ENCODE assay signal across 9 cellular contexts in the genomic region with DNA sequence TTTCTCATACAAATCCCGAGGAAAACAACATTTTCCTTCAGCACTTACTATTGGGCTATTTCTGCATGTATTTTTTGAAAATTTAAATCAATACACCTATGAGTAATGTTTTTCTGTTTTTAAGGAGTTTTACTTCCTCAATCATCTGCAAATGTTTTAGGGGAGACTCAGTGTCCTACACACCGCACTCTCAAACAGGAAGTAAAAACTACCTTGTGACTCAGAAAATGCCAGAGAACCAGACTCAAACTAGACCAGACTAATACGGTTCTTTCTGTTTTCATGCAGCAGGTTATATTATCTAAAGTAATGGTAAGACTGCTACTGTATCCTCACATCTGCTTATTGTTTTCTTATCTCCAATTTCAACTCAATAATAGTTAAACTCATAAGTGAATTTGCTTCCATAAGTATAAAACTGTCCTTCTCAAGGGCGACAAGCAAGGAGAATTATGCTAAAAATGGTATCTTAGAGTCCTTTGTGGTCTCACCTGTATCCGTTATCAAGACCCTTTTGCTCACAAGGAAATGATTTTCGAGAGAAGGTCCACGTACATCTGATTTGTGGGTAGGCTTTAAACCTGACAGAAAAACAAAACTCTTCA. TPM values are rescaled to one million over a fixed set of nuclear protein-coding genes. Genes with fewer than 3 reads are reported as not detected.
DNase-seq lines count a peak whose midpoint lies in the region; ATAC-seq and TF ChIP-seq lines count a peak whose summit lies in the region.
"Had no signal": no experiment of that assay in that cellular context is flagged by ENCODE, and none has a peak within 500 bp of the region (broad histone marks: within the 10 kb centered on the region; RNA-seq: fewer than 3 reads in every experiment).

No MANE protein-coding gene starts in this region.

- peak; percentile 87 for ATAC-seq in GM19463 (IDR thresholded peaks at IDR 0.05; ENCODE audit: unreplicated experiment)
- peak; percentile 78 for ATAC-seq in HG03342 (IDR thresholded peaks at IDR 0.05; ENCODE audit: unreplicated experiment)
- ATAC-seq in activated T-helper 17 cell treated with anti-CD3 and anti-CD28 coated beads, Interleukin-2, amount 50 U/mL, for 72 hours (replicated peaks), result peak; percentile 93
- ATAC-seq in gastroesophageal sphincter, result no peak

- H3K4me3 Mint-ChIP-seq in activated T-helper 17 cell treated with anti-CD3 and anti-CD28 coated beads, Interleukin-2, amount 50 U/mL, for 72 hours, result peak overlapping the region; percentile 20

- TF ChIP-seq POLR2A in gastroesophageal sphincter (IDR thresholded peaks at IDR 0.05), result no peak

- H3K36me3 Mint-ChIP-seq in activated T-helper 17 cell treated with anti-CD3 and anti-CD28 coated beads, Interleukin-2, amount 50 U/mL, for 72 hours (ENCODE audit: low read depth), result no peaks in the 10 kb centered on the region

- WGBS in gastroesophageal sphincter (ENCODE audit: low coverage in 1 of 2), 2 donors, result 63 to 70% methylated on average over 7 of the region's 7 CpGs

- no peak overlapping the region for H3K4me3 ChIP-seq in gastroesophageal sphincter

- no peaks in the 10 kb centered on the region for H3K9me3 ChIP-seq in gastroesophageal sphincter

- TF ChIP-seq EP300 in gastroesophageal sphincter (IDR thresholded peaks at IDR 0.05), result no peak

- peaks cover 5% of the 10 kb centered on the region for H3K4me1 Mint-ChIP-seq in activated T-helper 17 cell treated with anti-CD3 and anti-CD28 coated beads, Interleukin-2, amount 50 U/mL, for 72 hours

- no peak overlapping the region for H3K27ac Mint-ChIP-seq in activated T-helper 17 cell treated with anti-CD3 and anti-CD28 coated beads, Interleukin-2, amount 50 U/mL, for 72 hours

- peak; percentile 36 for DNase-seq in Daoy (ENCODE audit: low read depth)
- no peak for DNase-seq in mucosa of gallbladder (ENCODE audit: low spot score)
- no peak for DNase-seq in NCI-H1436 (lab: John Stamatoyannopoulos, UW)
- DNase-seq in H4 (ENCODE audit: low spot score), result no peak

- H3K4me1 ChIP-seq in gastroesophageal sphincter, result no peaks in the 10 kb centered on the region

- H3K27me3 ChIP-seq in gastroesophageal sphincter, result peaks cover 28% of the 10 kb centered on the region

- peaks cover 5% of the 10 kb centered on the region for H3K27me3 Mint-ChIP-seq in activated T-helper 17 cell treated with anti-CD3 and anti-CD28 coated beads, Interleukin-2, amount 50 U/mL, for 72 hours

- H3K27ac ChIP-seq in gastroesophageal sphincter, result no peak overlapping the region

- no peak for TF ChIP-seq CTCF in gastroesophageal sphincter (IDR thresholded peaks at IDR 0.05)

- no peaks in the 10 kb centered on the region for H3K9me3 Mint-ChIP-seq in activated T-helper 17 cell treated with anti-CD3 and anti-CD28 coated beads, Interleukin-2, amount 50 U/mL, for 72 hours

- no peaks in the 10 kb centered on the region for H3K36me3 ChIP-seq in gastroesophageal sphincter

RNA-seq across cellular contexts. Expression of a gene that starts 52.5 kb away (rescaled TPM):
- total RNA-seq in Daoy (2014; rRNA removed; shearing (Covaris generic)), result 1.0 and 1.8 TPM in 2 replicates
- total RNA-seq in activated T-helper 17 cell treated with anti-CD3 and anti-CD28 coated beads, Interleukin-2, amount 50 U/mL, for 72 hours, result not detected
- total RNA-seq in mucosa of gallbladder (0.60 TPM), gastroesophageal sphincter (1 to 10 TPM in 1 of 4 donors, under 1 TPM in 3; 0.46 to 1.1 (median 0.62) TPM)
- total RNA-seq in H4 (2014; rRNA removed; shearing (Covaris generic)), result 0.04 and 0.45 TPM in 2 replicates
- total RNA-seq: glomerular endothelial cell had no signal

RNA-seq across cellular contexts. Expression of a gene that starts 59.4 kb away (rescaled TPM):
- not detected in 2 replicates for total RNA-seq in Daoy (2014; rRNA removed; shearing (Covaris generic))
- not detected for total RNA-seq in activated T-helper 17 cell treated with anti-CD3 and anti-CD28 coated beads, Interleukin-2, amount 50 U/mL, for 72 hours
- total RNA-seq in mucosa of gallbladder, result not detected
- not detected for total RNA-seq in gastroesophageal sphincter
- total RNA-seq in H4 (2014; rRNA removed; shearing (Covaris generic)), result not detected in 2 replicates
- total RNA-seq: glomerular endothelial cell had no signal
